Comparison of ENCODE assay signal across 1 cellular context in the genomic region with DNA sequence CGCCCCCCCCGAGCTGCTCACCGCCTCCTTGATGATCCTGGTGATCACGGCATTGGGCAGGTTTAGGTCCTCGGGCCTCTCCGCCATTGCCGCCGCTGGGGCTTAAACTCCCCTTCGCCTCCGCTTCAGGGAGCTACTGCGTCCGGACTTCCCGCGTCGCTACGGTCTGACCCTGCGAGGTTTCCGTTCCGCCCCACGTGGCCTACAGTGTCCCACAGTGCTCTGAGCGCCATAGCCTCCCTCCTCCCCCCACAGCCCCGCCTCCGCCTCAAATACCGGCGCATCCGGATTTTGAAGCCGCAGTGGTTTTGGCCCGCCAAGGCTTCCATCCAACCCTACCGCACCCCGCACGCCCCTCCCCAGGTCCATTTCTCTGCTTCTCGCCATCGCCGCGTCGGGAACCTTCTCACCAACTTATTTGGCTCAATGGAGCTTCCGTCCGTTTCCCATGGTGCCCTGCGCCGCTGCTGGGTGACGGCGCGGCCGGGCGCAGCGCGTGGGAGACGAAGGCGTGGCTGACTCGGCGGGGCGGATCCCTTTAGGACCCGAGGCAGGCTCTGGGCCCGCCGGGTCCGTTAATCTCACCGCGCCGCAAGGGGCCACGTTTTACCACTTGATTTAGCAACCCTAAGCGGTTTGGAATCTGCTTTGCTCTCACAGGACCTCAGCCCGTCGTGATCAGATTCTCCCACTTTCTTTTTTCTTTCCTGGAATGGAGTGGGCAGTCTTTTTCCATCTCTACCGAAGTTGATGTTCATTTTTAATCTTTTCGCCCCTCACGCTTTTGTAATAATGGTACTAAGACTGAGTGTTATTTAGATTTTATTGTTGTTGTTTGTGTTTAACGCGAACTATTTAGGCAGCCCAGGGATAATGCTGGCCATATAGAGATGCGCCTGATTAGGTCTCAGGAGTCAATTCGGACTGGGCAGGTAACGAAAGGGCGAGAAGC.
TF ChIP-seq lines count a peak whose summit lies in the region.

A gene with protein sequence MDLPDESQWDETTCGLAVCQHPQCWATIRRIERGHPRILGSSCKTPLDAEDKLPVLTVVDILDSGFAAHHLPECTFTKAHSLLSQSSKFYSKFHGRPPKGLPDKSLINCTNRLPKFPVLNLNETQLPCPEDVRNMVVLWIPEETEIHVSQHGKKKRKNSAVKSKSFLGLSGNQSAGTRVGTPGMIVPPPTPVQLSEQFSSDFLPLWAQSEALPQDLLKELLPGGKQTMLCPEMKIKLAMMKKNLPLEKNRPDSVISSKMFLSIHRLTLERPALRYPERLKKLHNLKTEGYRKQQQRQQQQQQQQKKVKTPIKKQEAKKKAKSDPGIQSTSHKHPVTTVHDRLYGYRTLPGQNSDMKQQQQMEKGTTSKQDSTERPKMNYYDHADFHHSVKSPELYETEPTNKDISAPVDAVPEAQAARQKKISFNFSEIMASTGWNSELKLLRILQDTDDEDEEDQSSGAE (plus strand): TSS at position 541 of the 952 bp plus-strand sequence. CDS start 2,747 bp downstream, outside the sequence.
A gene with protein sequence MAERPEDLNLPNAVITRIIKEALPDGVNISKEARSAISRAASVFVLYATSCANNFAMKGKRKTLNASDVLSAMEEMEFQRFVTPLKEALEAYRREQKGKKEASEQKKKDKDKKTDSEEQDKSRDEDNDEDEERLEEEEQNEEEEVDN (minus strand): TSS at position 469 of the 952 bp plus-strand sequence. CDS start 382 bp downstream, at position 87.

TF ChIP-seq in SK-N-SH treated with all-trans-retinoic acid at 6 μM for 48 hours, 23 proteins besides CTCF, POLR2A, EP300 and RAD21 (continued from another document):
- TF ChIP-seq, protein P1, sequence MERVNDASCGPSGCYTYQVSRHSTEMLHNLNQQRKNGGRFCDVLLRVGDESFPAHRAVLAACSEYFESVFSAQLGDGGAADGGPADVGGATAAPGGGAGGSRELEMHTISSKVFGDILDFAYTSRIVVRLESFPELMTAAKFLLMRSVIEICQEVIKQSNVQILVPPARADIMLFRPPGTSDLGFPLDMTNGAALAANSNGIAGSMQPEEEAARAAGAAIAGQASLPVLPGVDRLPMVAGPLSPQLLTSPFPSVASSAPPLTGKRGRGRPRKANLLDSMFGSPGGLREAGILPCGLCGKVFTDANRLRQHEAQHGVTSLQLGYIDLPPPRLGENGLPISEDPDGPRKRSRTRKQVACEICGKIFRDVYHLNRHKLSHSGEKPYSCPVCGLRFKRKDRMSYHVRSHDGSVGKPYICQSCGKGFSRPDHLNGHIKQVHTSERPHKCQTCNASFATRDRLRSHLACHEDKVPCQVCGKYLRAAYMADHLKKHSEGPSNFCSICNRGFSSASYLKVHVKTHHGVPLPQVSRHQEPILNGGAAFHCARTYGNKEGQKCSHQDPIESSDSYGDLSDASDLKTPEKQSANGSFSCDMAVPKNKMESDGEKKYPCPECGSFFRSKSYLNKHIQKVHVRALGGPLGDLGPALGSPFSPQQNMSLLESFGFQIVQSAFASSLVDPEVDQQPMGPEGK (CRISPR knock-in tag; IDR thresholded peaks at IDR 0.05; ENCODE audit: borderline replicate concordance): no peak
- TF ChIP-seq, protein P2, sequence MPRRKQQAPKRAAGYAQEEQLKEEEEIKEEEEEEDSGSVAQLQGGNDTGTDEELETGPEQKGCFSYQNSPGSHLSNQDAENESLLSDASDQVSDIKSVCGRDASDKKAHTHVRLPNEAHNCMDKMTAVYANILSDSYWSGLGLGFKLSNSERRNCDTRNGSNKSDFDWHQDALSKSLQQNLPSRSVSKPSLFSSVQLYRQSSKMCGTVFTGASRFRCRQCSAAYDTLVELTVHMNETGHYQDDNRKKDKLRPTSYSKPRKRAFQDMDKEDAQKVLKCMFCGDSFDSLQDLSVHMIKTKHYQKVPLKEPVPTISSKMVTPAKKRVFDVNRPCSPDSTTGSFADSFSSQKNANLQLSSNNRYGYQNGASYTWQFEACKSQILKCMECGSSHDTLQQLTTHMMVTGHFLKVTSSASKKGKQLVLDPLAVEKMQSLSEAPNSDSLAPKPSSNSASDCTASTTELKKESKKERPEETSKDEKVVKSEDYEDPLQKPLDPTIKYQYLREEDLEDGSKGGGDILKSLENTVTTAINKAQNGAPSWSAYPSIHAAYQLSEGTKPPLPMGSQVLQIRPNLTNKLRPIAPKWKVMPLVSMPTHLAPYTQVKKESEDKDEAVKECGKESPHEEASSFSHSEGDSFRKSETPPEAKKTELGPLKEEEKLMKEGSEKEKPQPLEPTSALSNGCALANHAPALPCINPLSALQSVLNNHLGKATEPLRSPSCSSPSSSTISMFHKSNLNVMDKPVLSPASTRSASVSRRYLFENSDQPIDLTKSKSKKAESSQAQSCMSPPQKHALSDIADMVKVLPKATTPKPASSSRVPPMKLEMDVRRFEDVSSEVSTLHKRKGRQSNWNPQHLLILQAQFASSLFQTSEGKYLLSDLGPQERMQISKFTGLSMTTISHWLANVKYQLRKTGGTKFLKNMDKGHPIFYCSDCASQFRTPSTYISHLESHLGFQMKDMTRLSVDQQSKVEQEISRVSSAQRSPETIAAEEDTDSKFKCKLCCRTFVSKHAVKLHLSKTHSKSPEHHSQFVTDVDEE (CRISPR knock-in tag; IDR thresholded peaks at IDR 0.05): no peak
- TF ChIP-seq ESRRG (CRISPR knock-in tag; IDR thresholded peaks at IDR 0.05) (no peak), ZC3H10 (CRISPR knock-in tag; IDR thresholded peaks at IDR 0.05) (no peak), OSR1 (CRISPR knock-in tag; IDR thresholded peaks at IDR 0.05) (no peak), ZFP3 (CRISPR knock-in tag; IDR thresholded peaks at IDR 0.05) (no peak)
